1 cellular context compared by ENCODE assay signal in the genomic region with DNA sequence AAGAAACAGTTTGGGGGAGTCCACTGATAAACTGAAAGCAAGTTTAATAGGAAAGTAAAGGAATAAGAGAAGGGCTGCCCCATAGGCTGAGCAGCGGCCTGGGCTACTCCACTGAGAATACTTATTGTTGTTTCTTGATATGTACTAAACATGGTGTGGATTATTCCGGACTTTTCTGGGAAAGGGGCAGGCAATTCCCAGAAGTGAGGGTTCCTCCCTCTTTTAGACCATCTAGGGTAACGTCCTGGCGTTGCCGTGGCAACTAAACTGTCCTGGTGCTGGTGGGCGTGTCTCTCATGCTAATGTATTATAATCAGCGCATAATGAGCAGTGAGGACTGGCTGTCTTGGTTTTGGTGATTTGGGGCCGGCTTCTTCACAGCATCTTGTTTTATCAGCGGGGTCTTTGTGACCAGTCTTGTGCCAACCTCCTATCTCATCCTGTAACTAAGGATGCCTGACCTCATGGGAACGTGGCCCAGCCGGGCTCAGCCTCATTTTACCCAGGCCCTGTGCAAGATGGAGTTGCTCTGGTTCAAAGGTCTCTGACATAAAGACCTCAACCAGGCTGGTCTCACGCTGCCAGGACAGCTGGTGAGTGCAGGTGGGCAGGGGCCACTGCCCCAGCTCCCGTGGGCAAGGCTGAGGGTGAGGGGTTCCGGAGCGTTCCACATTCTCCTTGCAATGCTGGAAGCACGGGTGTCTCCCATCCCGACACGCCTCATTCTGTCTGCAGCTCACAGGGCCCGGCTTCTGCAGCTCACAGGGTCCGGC.
TF ChIP-seq lines count a peak whose summit lies in the region.

No MANE protein-coding gene starts in this region.

TF ChIP-seq in H1, 55 proteins besides CTCF, POLR2A, EP300 and RAD21 (continued from another document):
- TF ChIP-seq ZNF274 (IDR thresholded peaks at IDR 0.05; ENCODE audit: borderline replicate concordance, extremely low read depth, low read length) = no peak
- TF ChIP-seq EGR1 (IDR thresholded peaks at IDR 0.05; ENCODE audit: borderline replicate concordance, low read depth, low read length) = no peak
- TF ChIP-seq YY1 (IDR thresholded peaks at IDR 0.05; ENCODE audit: low read depth, low read length) = no peak
- TF ChIP-seq, protein P1, sequence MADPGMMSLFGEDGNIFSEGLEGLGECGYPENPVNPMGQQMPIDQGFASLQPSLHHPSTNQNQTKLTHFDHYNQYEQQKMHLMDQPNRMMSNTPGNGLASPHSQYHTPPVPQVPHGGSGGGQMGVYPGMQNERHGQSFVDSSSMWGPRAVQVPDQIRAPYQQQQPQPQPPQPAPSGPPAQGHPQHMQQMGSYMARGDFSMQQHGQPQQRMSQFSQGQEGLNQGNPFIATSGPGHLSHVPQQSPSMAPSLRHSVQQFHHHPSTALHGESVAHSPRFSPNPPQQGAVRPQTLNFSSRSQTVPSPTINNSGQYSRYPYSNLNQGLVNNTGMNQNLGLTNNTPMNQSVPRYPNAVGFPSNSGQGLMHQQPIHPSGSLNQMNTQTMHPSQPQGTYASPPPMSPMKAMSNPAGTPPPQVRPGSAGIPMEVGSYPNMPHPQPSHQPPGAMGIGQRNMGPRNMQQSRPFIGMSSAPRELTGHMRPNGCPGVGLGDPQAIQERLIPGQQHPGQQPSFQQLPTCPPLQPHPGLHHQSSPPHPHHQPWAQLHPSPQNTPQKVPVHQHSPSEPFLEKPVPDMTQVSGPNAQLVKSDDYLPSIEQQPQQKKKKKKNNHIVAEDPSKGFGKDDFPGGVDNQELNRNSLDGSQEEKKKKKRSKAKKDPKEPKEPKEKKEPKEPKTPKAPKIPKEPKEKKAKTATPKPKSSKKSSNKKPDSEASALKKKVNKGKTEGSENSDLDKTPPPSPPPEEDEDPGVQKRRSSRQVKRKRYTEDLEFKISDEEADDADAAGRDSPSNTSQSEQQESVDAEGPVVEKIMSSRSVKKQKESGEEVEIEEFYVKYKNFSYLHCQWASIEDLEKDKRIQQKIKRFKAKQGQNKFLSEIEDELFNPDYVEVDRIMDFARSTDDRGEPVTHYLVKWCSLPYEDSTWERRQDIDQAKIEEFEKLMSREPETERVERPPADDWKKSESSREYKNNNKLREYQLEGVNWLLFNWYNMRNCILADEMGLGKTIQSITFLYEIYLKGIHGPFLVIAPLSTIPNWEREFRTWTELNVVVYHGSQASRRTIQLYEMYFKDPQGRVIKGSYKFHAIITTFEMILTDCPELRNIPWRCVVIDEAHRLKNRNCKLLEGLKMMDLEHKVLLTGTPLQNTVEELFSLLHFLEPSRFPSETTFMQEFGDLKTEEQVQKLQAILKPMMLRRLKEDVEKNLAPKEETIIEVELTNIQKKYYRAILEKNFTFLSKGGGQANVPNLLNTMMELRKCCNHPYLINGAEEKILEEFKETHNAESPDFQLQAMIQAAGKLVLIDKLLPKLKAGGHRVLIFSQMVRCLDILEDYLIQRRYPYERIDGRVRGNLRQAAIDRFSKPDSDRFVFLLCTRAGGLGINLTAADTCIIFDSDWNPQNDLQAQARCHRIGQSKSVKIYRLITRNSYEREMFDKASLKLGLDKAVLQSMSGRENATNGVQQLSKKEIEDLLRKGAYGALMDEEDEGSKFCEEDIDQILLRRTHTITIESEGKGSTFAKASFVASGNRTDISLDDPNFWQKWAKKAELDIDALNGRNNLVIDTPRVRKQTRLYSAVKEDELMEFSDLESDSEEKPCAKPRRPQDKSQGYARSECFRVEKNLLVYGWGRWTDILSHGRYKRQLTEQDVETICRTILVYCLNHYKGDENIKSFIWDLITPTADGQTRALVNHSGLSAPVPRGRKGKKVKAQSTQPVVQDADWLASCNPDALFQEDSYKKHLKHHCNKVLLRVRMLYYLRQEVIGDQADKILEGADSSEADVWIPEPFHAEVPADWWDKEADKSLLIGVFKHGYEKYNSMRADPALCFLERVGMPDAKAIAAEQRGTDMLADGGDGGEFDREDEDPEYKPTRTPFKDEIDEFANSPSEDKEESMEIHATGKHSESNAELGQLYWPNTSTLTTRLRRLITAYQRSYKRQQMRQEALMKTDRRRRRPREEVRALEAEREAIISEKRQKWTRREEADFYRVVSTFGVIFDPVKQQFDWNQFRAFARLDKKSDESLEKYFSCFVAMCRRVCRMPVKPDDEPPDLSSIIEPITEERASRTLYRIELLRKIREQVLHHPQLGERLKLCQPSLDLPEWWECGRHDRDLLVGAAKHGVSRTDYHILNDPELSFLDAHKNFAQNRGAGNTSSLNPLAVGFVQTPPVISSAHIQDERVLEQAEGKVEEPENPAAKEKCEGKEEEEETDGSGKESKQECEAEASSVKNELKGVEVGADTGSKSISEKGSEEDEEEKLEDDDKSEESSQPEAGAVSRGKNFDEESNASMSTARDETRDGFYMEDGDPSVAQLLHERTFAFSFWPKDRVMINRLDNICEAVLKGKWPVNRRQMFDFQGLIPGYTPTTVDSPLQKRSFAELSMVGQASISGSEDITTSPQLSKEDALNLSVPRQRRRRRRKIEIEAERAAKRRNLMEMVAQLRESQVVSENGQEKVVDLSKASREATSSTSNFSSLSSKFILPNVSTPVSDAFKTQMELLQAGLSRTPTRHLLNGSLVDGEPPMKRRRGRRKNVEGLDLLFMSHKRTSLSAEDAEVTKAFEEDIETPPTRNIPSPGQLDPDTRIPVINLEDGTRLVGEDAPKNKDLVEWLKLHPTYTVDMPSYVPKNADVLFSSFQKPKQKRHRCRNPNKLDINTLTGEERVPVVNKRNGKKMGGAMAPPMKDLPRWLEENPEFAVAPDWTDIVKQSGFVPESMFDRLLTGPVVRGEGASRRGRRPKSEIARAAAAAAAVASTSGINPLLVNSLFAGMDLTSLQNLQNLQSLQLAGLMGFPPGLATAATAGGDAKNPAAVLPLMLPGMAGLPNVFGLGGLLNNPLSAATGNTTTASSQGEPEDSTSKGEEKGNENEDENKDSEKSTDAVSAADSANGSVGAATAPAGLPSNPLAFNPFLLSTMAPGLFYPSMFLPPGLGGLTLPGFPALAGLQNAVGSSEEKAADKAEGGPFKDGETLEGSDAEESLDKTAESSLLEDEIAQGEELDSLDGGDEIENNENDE (IDR thresholded peaks at IDR 0.05; ENCODE audit: insufficient replicate concordance, low read length) = no peak
- no peak for TF ChIP-seq SP4 (IDR thresholded peaks at IDR 0.05; ENCODE audit: low read length)
- TF ChIP-seq, protein P2, sequence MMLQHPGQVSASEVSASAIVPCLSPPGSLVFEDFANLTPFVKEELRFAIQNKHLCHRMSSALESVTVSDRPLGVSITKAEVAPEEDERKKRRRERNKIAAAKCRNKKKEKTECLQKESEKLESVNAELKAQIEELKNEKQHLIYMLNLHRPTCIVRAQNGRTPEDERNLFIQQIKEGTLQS (IDR thresholded peaks at IDR 0.05; ENCODE audit: insufficient read depth, low read depth, low read length) = no peak
- no peak for TF ChIP-seq NANOG (IDR thresholded peaks at IDR 0.05; ENCODE audit: insufficient read depth, low read depth, low read length, poor library complexity, severe bottlenecking)
- no peak for TF ChIP-seq JUND (IDR thresholded peaks at IDR 0.05; ENCODE audit: low read length)
- TF ChIP-seq BCL11A (IDR thresholded peaks at IDR 0.05; ENCODE audit: low read depth in 2 of 2, low read length in 2 of 2) = no peak
- TF ChIP-seq SIRT6 (IDR thresholded peaks at IDR 0.05; ENCODE audit: low read length) = no peak
- TF ChIP-seq PHF8 (conservative IDR thresholded peaks at IDR 0.05; ENCODE audit: low read depth, low read length) = no peak
